1 cellular context compared by ENCODE assay signal in genomic region chr14:54175298-54175942, GRCh38.
TF ChIP-seq lines count a peak whose summit lies in the region.

No MANE protein-coding gene starts in this region.

TF ChIP-seq in GM23338, 12 proteins besides CTCF, POLR2A, EP300 and RAD21 (continued from another document):
- no peak for TF ChIP-seq ETS1 (IDR thresholded peaks at IDR 0.05)
- no peak for TF ChIP-seq EZH2 (IDR thresholded peaks at IDR 0.05; ENCODE audit: low read depth, unreplicated experiment)
- no peak for TF ChIP-seq STAT1 (IDR thresholded peaks at IDR 0.05; ENCODE audit: unreplicated experiment)
- no peak for TF ChIP-seq ZNF114 (CRISPR knock-in tag; IDR thresholded peaks at IDR 0.05)
- no peak for TF ChIP-seq POLR2AphosphoS5 (IDR thresholded peaks at IDR 0.05; ENCODE audit: low read depth)
- TF ChIP-seq ZNF331 (CRISPR knock-in tag; IDR thresholded peaks at IDR 0.05; ENCODE audit: low read depth): no peak
- no peak for TF ChIP-seq EZH2phosphoT487 (IDR thresholded peaks at IDR 0.05; ENCODE audit: unreplicated experiment)
- TF ChIP-seq ZNF462 (CRISPR knock-in tag; IDR thresholded peaks at IDR 0.05): no peak
- no peak for TF ChIP-seq JUNB (IDR thresholded peaks at IDR 0.05; ENCODE audit: unreplicated experiment)
